Comparison of ENCODE assay signal across 8 cellular contexts in the genomic region with DNA sequence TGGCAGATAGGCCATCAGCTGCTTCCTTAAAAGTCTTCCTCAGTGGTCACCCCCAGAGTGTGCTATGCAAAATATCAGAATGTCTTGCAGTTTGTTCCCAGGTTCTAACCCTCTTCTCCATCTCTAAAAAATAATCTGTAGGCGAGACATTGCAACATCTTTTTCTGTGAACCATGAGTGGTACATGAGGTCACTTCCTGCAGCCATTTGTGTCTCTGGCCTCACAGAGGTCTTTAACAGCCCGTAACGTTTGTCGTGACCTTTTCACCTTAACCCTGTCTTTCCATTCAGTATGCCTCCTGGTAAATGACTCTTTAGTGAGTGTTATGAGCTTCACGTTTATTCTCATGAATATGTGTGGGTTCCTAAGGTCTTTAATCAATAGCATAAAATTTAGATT.
DNase-seq lines count a peak whose midpoint lies in the region; FAIRE-seq and TF ChIP-seq lines count a peak whose summit lies in the region.

No MANE protein-coding gene starts in this region.

- no peaks in the 10 kb centered on the region for H3K9me3 ChIP-seq in adipocyte (ENCODE audit: control insufficient read depth, low read length)

- no peaks in the 10 kb centered on the region for H3K27me3 ChIP-seq in adipocyte (replicated peaks; ENCODE audit: control insufficient read depth, insufficient read depth, low read length)

- H3K4me1 ChIP-seq in adipocyte (ENCODE audit: control insufficient read depth, insufficient read depth, low read length), result peaks cover 13% of the 10 kb centered on the region

- CTCF ChIA-PET in HEK293T (lab: Yijun Ruan, JAX), result no interaction called here

- H3K9ac ChIP-seq in adipocyte (ENCODE audit: low read length), result peak overlapping the region; percentile 21

- DNase-seq in GF-D8 (lab: John Stamatoyannopoulos, UW), result peak; percentile 87
- DNase-seq in NAMALWA (ENCODE audit: low spot score), result peak; percentile 40
- peak; percentile 72 for DNase-seq in adipocyte (ENCODE audit: low read depth)
- peak; percentile 22 for DNase-seq in kidney glomerular epithelial cell (lab: John Stamatoyannopoulos, UW)
- DNase-seq in urothelium cell line (ENCODE audit: low spot score), result peak; percentile 12
- no peak for DNase-seq in inferior parietal cortex (ENCODE audit: extremely low spot score)
- DNase-seq in GM19238 (ENCODE audit: insufficient read length, low spot score), result no peak
- no peak for DNase-seq in HEK293T (ENCODE audit: extremely low spot score)

- FAIRE-seq in urothelium cell line (lab: Jason Lieb, UNC), result no peak

- H3K36me3 ChIP-seq in adipocyte (ENCODE audit: control insufficient read depth, insufficient read depth, low read length, severe bottlenecking), result peaks cover 31% of the 10 kb centered on the region

- peak overlapping the region; percentile 5 for H3K4me3 ChIP-seq in adipocyte (ENCODE audit: low read length)

- POLR2A ChIA-PET in HEK293T (lab: Yijun Ruan, JAX), result no interaction called here

TF ChIP-seq in HEK293T, 16 proteins besides CTCF, POLR2A, EP300 and RAD21:
- TF ChIP-seq SUZ12 (IDR thresholded peaks at IDR 0.05), result no peak
- TF ChIP-seq ELF4 (IDR thresholded peaks at IDR 0.05), result no peak
- no peak for TF ChIP-seq BHLHE40 (IDR thresholded peaks at IDR 0.05; ENCODE audit: borderline replicate concordance)

Comparison
In these comparisons a context has a peak if more than half of its experiments do, and no peak if none do; other contexts are left out.
1. DNase-seq: peak in GF-D8 (single experiment), NAMALWA (single experiment), adipocyte (single experiment), kidney glomerular epithelial cell (single experiment) and urothelium cell line (single experiment); none in inferior parietal cortex (single experiment), GM19238 (single experiment) and HEK293T (single experiment).